Comparison of ENCODE assay signal across 29 cellular contexts in genomic region chr18:80178935-80179818, GRCh38.
A peak's percentile ranks its signal among the peaks of the same experiment; 100 is the strongest.
DNase-seq lines count a peak whose midpoint lies in the region; ATAC-seq and TF ChIP-seq lines count a peak whose summit lies in the region.
"Had no signal": no experiment of that assay in that cellular context is flagged by ENCODE, and none has a peak within 500 bp of the region (broad histone marks: within the 10 kb centered on the region; RNA-seq: fewer than 3 reads in every experiment).

No MANE protein-coding gene starts in this region.

- H3K27ac Mint-ChIP-seq in T-helper 17 cell = peak overlapping the region; percentile 19
- H3K27ac Mint-ChIP-seq: activated naive CD4-positive, alpha-beta T cell treated with anti-CD3 and anti-CD28 coated beads for 36 hours; activated T-helper 1 cell treated with anti-CD3 and anti-CD28 coated beads, Interleukin-12 subunit alpha, Interleukin-12 subunit beta, Interleukin-2, Interleukin-4 antibody, amounts not matched to agents 30 ng/mL and 10 ng/mL and 1 ng/mL, durations not matched to agents 14 hours and 24 hours and 36 hours; B cell; mesothelial cell of epicardium; stimulated activated naive CD8-positive, alpha-beta T cell treated with anti-CD3 and anti-CD28 coated beads, Interleukin-15, Interleukin-2, amounts not matched to agents 100 ng/mL and 50 ng/mL, for 24 hours had no signal

- peaks cover 18% of the 10 kb centered on the region for H3K4me1 Mint-ChIP-seq in T-helper 17 cell
- H3K4me1 Mint-ChIP-seq: B cell had no signal

- peak overlapping the region in 1 of 7 experiments; percentile 17 for H3K4me3 ChIP-seq in skin epidermis
- H3K4me3 ChIP-seq: esophagus muscularis mucosa, left ventricle myocardium inferior, SJSA1, tibial nerve had no signal

- ATAC-seq in GM18520 (IDR thresholded peaks at IDR 0.05; ENCODE audit: unreplicated experiment) (peak; percentile 30), T-helper 17 cell (no peak), esophagus mucosa (peak; percentile 86), HG02852 (IDR thresholded peaks at IDR 0.05; ENCODE audit: unreplicated experiment) (no peak)

- H3K9me3 ChIP-seq in T-helper 17 cell (ENCODE audit: control insufficient read depth, low read length, poor library complexity, severe bottlenecking) = no peaks in the 10 kb centered on the region
- H3K9me3 ChIP-seq: Caco-2, esophagus muscularis mucosa, left ventricle myocardium inferior, SJSA1, tibial nerve had no signal

- H3K27ac ChIP-seq in skin epidermis = peak overlapping the region in 20 of 21 experiments; percentile 58 to 89 (median 76)
- H3K27ac ChIP-seq: esophagus muscularis mucosa, left ventricle myocardium inferior, SJSA1, tibial nerve had no signal

- no peak overlapping the region for H3K4me3 Mint-ChIP-seq in T-helper 17 cell
- H3K4me3 Mint-ChIP-seq: activated naive CD4-positive, alpha-beta T cell treated with anti-CD3 and anti-CD28 coated beads for 36 hours; activated T-helper 1 cell treated with anti-CD3 and anti-CD28 coated beads, Interleukin-12 subunit alpha, Interleukin-12 subunit beta, Interleukin-2, Interleukin-4 antibody, amounts not matched to agents 30 ng/mL and 10 ng/mL and 1 ng/mL, durations not matched to agents 14 hours and 24 hours and 36 hours; B cell; mesothelial cell of epicardium; naive B cell; stimulated activated naive CD8-positive, alpha-beta T cell treated with anti-CD3 and anti-CD28 coated beads, Interleukin-15, Interleukin-2, amounts not matched to agents 100 ng/mL and 50 ng/mL, for 24 hours had no signal

- no peaks in the 10 kb centered on the region for H3K36me3 Mint-ChIP-seq in T-helper 17 cell (ENCODE audit: low read depth)
- H3K36me3 Mint-ChIP-seq: mesothelial cell of epicardium, naive B cell had no signal

- no peak for TF ChIP-seq CTCF in GM20000 (IDR thresholded peaks at IDR 0.05; ENCODE audit: extremely low read depth, missing control alignments)

- peaks cover 47% of the 10 kb centered on the region for H3K27me3 Mint-ChIP-seq in T-helper 17 cell

- DNase-seq in T-helper 17 cell = no peak
- no peak for DNase-seq in kidney tubule cell (ENCODE audit: low spot score)
- no peak for DNase-seq in LoVo (ENCODE audit: low spot score)
- DNase-seq in GM20000 (ENCODE audit: low spot score) = no peak
- DNase-seq: activated CD4-positive, alpha-beta T cell treated with anti-CD3 and anti-CD28 coated beads, Interleukin-2, amount 50 U/mL, for 48 hours; activated naive CD4-positive, alpha-beta T cell treated with anti-CD3 and anti-CD28 coated beads for 36 hours; Caco-2; DMS79; effector CD4-positive, alpha-beta T cell; GDM1; Kasumi-1; left ventricle myocardium inferior; naive B cell; NCI-H1048; NCI-H1694; NCI-H2171; NCI-H524; T-helper 1 cell had no signal

Comparison
In these comparisons a context has a peak if more than half of its experiments do, and no peak if none do; other contexts are left out.
1. ATAC-seq: peak in GM18520 (single experiment) and esophagus mucosa (single experiment); none in T-helper 17 cell (single experiment) and HG02852 (single experiment).